Comparison of ENCODE assay signal across 28 cellular contexts in the genomic region with DNA sequence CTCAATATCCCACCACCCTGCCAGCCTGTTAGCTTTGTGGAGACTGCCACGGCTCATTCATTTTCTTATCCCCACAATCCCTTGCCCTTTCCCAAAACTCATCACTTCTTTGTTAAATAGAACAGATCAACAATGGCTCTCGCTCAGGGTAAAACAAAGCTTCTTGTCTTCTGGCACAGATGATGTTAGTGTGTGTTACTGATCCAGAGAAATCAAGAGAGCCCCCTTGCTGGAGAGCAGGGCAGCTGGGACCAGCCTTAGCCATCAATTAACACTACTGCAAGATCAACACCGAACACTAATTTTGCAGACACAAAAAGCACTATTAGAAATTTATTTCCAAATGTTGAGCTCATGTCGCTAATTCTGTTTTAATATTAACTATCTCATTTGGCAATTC.
DNase-seq lines count a peak whose midpoint lies in the region; ATAC-seq and TF ChIP-seq lines count a peak whose summit lies in the region.
"Had no signal": no experiment of that assay in that cellular context is flagged by ENCODE, and none has a peak within 500 bp of the region (broad histone marks: within the 10 kb centered on the region; RNA-seq: fewer than 3 reads in every experiment).

No MANE protein-coding gene starts in this region.

- TF ChIP-seq CTCF in SK-N-SH (IDR thresholded peaks at IDR 0.05) (no peak), GM10248 (IDR thresholded peaks at IDR 0.05; ENCODE audit: control extremely low read depth, extremely low read depth, low read depth, missing control alignments) (no peak), breast epithelium (IDR thresholded peaks at IDR 0.05) (no peak)

- CTCF ChIA-PET in SK-N-SH (lab: Yijun Ruan, JAX) (interaction anchor here (0.8 kb wide), 1 partner anchor 80 kb away, joined by 4 read pairs; no protein-coding TSS in a partner anchor), GM10248 (lab: Yijun Ruan, JAX) (interaction anchor here (0.9 to 1.0 kb wide), 2 partner anchors 8 to 9 kb away, joined by 3 to 4 read pairs; no protein-coding TSS in a partner anchor)

- peaks cover 28 to 53% of the 10 kb centered on the region in 2 experiments for H3K4me1 ChIP-seq in SK-N-SH (ENCODE audit: control insufficient read depth in 1 of 2, insufficient read depth in 2 of 2, low read depth in 1 of 2, low read length in 1 of 2)
- no peaks in the 10 kb centered on the region for H3K4me1 ChIP-seq in breast epithelium
- H3K4me1 ChIP-seq: Caco-2, SJCRH30 had no signal

- POLR2A ChIA-PET in SK-N-SH (lab: Yijun Ruan, JAX) = interaction anchor here (0.6 kb wide), 2 partner anchors 54 to 155 kb away, joined by 3 to 4 read pairs; no protein-coding TSS in a partner anchor
- POLR2A ChIA-PET in GM10248 (lab: Yijun Ruan, JAX) = no interaction called here

- DNase-seq in SK-N-SH (no peak), medulla oblongata (ENCODE audit: extremely low spot score) (peak; percentile 87), putamen (ENCODE audit: low spot score) (peak; percentile 28), GM10248 (ENCODE audit: extremely low spot score) (no peak), ecto neural progenitor cell (ENCODE audit: low spot score) (no peak), breast epithelium (ENCODE audit: low spot score in 2 of 2) (no peak)
- DNase-seq: AML-193; Caco-2; CD8-positive, alpha-beta T cell; DMS 273 treated with DMSO at 0.1 percent for 48 hours; DMS79 treated with DMSO at 0.1 percent for 48 hours; GF-D8; HCEC 1CT; KBM-7; MG63; NCI-H1105 treated with DMSO at 0.1 percent for 48 hours; NCI-H146; NCI-H1930; NCI-H2107; NCI-H2227 treated with DMSO at 0.1 percent for 48 hours; NCI-H510A treated with DMSO at 0.1 percent for 48 hours; NCI-H748 treated with DMSO at 0.1 percent for 48 hours; NK-92 treated with Interleukin-12 subunit alpha and Interleukin-12 subunit beta, amount 100 ng/mL, for 24 hours; PC-9; SJCRH30 had no signal

- peaks cover 33% of the 10 kb centered on the region for H3F3A ChIP-seq in SK-N-SH (replicated peaks; ENCODE audit: insufficient read depth)

- no peaks in the 10 kb centered on the region for H3K9me2 ChIP-seq in SK-N-SH

- H3K9me3 ChIP-seq in SK-N-SH (no peaks in the 10 kb centered on the region), breast epithelium (no peaks in the 10 kb centered on the region)
- H3K9me3 ChIP-seq: Caco-2, MG63, SJCRH30 had no signal

- H3K27ac ChIP-seq in SK-N-SH (ENCODE audit: low read depth in 2 of 2, low read length in 1 of 2) = peak overlapping the region; percentile 87 to 99; a peak in 3 of 4 replicates
- no peak overlapping the region for H3K27ac ChIP-seq in breast epithelium
- H3K27ac ChIP-seq: C4-2B, PC-9, SJCRH30 had no signal

- H4K20me1 ChIP-seq in SK-N-SH (ENCODE audit: insufficient read depth) = no peaks in the 10 kb centered on the region

- H2AFZ ChIP-seq in SK-N-SH (ENCODE audit: low read depth) = no peak overlapping the region
- H2AFZ ChIP-seq: PC-9 had no signal

- TF ChIP-seq POLR2A in breast epithelium (IDR thresholded peaks at IDR 0.05) = no peak

- H3K4me3 ChIP-seq in SK-N-SH (ENCODE audit: low read depth in 2 of 2, low read length in 1 of 2) (no peak overlapping the region), breast epithelium (no peak overlapping the region)
- H3K4me3 ChIP-seq: MG63, PC-9, SJCRH30 had no signal

- H3K27me3 ChIP-seq in SK-N-SH (ENCODE audit: insufficient read depth) (no peaks in the 10 kb centered on the region), breast epithelium (no peaks in the 10 kb centered on the region)
- H3K27me3 ChIP-seq: MG63, SJCRH30 had no signal

- TF ChIP-seq RAD21 in SK-N-SH (IDR thresholded peaks at IDR 0.05; ENCODE audit: low read length) = no peak

- no peak overlapping the region for H3K4me2 ChIP-seq in SK-N-SH
- H3K4me2 ChIP-seq: PC-9 had no signal

- H3K79me2 ChIP-seq in SK-N-SH (ENCODE audit: insufficient read depth) = no peaks in the 10 kb centered on the region

- WGBS in SK-N-SH (ENCODE audit: low lambda C conversion rate) = 85% methylated on average over 4 of the region's 4 CpGs

- no peak overlapping the region for H3K9ac ChIP-seq in SK-N-SH

- no peak for ATAC-seq in SK-N-SH treated with all-trans-retinoic acid at 6 μM for 48 hours
- ATAC-seq: CD8-positive, alpha-beta T cell; Right ventricle myocardium inferior had no signal

- H3K36me3 ChIP-seq in SK-N-SH (replicated peaks in 1 of 2; ENCODE audit: control insufficient read depth in 1 of 2, insufficient read depth in 2 of 2, low read length in 1 of 2) = no peaks in the 10 kb centered on the region
- H3K36me3 ChIP-seq in breast epithelium = no peaks in the 10 kb centered on the region
- H3K36me3 ChIP-seq: MG63, SJCRH30 had no signal

- intact Hi-C loops in breast epithelium (cut with DNase I; ENCODE audit: low total_unique reads) = no loop called here

- no peak for TF ChIP-seq EP300 in SK-N-SH (IDR thresholded peaks at IDR 0.05; ENCODE audit: borderline replicate concordance in 1 of 2, low read depth in 1 of 2, low read length in 1 of 2)

TF ChIP-seq in SK-N-SH, 30 proteins besides CTCF, POLR2A, EP300 and RAD21 (continues in another document):
- TF ChIP-seq, protein P1, sequence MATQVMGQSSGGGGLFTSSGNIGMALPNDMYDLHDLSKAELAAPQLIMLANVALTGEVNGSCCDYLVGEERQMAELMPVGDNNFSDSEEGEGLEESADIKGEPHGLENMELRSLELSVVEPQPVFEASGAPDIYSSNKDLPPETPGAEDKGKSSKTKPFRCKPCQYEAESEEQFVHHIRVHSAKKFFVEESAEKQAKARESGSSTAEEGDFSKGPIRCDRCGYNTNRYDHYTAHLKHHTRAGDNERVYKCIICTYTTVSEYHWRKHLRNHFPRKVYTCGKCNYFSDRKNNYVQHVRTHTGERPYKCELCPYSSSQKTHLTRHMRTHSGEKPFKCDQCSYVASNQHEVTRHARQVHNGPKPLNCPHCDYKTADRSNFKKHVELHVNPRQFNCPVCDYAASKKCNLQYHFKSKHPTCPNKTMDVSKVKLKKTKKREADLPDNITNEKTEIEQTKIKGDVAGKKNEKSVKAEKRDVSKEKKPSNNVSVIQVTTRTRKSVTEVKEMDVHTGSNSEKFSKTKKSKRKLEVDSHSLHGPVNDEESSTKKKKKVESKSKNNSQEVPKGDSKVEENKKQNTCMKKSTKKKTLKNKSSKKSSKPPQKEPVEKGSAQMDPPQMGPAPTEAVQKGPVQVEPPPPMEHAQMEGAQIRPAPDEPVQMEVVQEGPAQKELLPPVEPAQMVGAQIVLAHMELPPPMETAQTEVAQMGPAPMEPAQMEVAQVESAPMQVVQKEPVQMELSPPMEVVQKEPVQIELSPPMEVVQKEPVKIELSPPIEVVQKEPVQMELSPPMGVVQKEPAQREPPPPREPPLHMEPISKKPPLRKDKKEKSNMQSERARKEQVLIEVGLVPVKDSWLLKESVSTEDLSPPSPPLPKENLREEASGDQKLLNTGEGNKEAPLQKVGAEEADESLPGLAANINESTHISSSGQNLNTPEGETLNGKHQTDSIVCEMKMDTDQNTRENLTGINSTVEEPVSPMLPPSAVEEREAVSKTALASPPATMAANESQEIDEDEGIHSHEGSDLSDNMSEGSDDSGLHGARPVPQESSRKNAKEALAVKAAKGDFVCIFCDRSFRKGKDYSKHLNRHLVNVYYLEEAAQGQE (IDR thresholded peaks at IDR 0.05; ENCODE audit: low read depth, low read length) = no peak
- no peak for TF ChIP-seq FOXJ3 (CRISPR knock-in tag; IDR thresholded peaks at IDR 0.05)
- no peak for TF ChIP-seq NFIC (IDR thresholded peaks at IDR 0.05; ENCODE audit: borderline replicate concordance)
- no peak for TF ChIP-seq JUND (IDR thresholded peaks at IDR 0.05)
- TF ChIP-seq RXRA (IDR thresholded peaks at IDR 0.05; ENCODE audit: borderline replicate concordance, low read depth) = no peak

TF ChIP-seq in SK-N-SH treated with all-trans-retinoic acid at 6 μM for 48 hours, 23 proteins besides CTCF, POLR2A, EP300 and RAD21:
- no peak for TF ChIP-seq ZNF565 (CRISPR knock-in tag; conservative IDR thresholded peaks at IDR 0.05; ENCODE audit: low read depth)
- TF ChIP-seq ISL1 (CRISPR knock-in tag; IDR thresholded peaks at IDR 0.05) = no peak
- no peak for TF ChIP-seq TCF4 (CRISPR knock-in tag; IDR thresholded peaks at IDR 0.05; ENCODE audit: borderline replicate concordance)
- no peak for TF ChIP-seq OSR1 (CRISPR knock-in tag; IDR thresholded peaks at IDR 0.05)
- TF ChIP-seq BACH2 (CRISPR knock-in tag; IDR thresholded peaks at IDR 0.05; ENCODE audit: borderline replicate concordance) = no peak
- no peak for TF ChIP-seq GLIS3 (CRISPR knock-in tag; IDR thresholded peaks at IDR 0.05)
- TF ChIP-seq, protein P2, sequence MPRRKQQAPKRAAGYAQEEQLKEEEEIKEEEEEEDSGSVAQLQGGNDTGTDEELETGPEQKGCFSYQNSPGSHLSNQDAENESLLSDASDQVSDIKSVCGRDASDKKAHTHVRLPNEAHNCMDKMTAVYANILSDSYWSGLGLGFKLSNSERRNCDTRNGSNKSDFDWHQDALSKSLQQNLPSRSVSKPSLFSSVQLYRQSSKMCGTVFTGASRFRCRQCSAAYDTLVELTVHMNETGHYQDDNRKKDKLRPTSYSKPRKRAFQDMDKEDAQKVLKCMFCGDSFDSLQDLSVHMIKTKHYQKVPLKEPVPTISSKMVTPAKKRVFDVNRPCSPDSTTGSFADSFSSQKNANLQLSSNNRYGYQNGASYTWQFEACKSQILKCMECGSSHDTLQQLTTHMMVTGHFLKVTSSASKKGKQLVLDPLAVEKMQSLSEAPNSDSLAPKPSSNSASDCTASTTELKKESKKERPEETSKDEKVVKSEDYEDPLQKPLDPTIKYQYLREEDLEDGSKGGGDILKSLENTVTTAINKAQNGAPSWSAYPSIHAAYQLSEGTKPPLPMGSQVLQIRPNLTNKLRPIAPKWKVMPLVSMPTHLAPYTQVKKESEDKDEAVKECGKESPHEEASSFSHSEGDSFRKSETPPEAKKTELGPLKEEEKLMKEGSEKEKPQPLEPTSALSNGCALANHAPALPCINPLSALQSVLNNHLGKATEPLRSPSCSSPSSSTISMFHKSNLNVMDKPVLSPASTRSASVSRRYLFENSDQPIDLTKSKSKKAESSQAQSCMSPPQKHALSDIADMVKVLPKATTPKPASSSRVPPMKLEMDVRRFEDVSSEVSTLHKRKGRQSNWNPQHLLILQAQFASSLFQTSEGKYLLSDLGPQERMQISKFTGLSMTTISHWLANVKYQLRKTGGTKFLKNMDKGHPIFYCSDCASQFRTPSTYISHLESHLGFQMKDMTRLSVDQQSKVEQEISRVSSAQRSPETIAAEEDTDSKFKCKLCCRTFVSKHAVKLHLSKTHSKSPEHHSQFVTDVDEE (CRISPR knock-in tag; IDR thresholded peaks at IDR 0.05) = no peak

Comparison
In these comparisons a context has a peak if more than half of its experiments do, and no peak if none do; other contexts are left out.
1. DNase-seq: peak in medulla oblongata (single experiment) and putamen (single experiment); none in SK-N-SH (single experiment), GM10248 (single experiment), ecto neural progenitor cell (single experiment) and breast epithelium (0 of 2).
2. H3K27ac ChIP-seq: peak in SK-N-SH (2 of 2); none in breast epithelium (0 of 2).